ENCODE assay signal across 11 cellular contexts in the genomic region with DNA sequence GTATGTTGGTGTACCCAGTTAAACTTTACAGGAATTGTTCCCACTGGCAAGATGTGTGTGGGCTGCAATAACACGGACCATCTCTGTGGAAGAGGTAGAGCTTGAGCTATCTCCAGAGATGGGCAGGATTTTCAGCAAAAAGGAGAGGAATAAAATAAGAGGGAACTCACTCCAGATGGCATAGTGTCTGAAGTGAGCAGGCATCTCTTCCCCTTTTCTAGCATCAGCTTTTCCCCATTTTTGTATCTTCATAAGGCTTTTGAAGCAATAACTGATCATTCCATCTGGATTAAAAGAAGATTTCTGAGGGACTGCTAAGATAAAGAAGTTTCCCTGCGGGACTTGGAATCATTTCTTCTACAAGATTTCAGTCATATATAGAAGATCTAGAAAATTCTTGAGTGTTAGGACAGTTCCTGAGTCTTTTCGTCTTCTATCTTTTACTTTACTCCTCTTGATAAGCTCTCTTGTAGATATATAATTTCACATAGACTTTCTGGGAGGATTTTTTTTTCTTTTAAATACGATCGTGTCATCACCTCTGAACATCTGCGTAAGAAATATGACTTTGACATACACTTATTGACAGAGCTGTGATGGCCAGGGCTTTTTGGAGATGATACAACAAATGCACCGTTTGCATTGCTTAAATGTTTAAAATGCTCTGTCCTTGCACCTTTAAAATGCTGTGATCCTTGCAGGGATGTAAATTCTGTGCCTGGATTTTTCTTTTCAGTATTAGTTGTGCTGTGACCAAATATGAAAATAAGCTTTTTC. TPM values are rescaled to one million over a fixed set of nuclear protein-coding genes. Genes with fewer than 3 reads are reported as not detected.
DNase-seq lines count a peak whose midpoint lies in the region; ATAC-seq and TF ChIP-seq lines count a peak whose summit lies in the region.
"Had no signal": no experiment of that assay in that cellular context is flagged by ENCODE, and none has a peak within 500 bp of the region (broad histone marks: within the 10 kb centered on the region; RNA-seq: fewer than 3 reads in every experiment).

No MANE protein-coding gene starts in this region.

- peaks cover 0 to 59% of the 10 kb centered on the region in 2 donors for H3K4me1 ChIP-seq in right atrium auricular region
- peaks cover 7% of the 10 kb centered on the region for H3K4me1 ChIP-seq in mesodermal cell (ENCODE audit: control insufficient read depth, insufficient read depth, low read length, poor library complexity, severe bottlenecking)
- peaks cover 6 to 33% of the 10 kb centered on the region in 2 donors for H3K4me1 ChIP-seq in neuronal stem cell (ENCODE audit: control insufficient read depth in 2 of 2, insufficient read depth in 1 of 2, low read depth in 1 of 2, low read length in 2 of 2)
- H3K4me1 ChIP-seq in thyroid gland: peaks cover 30 to 31% of the 10 kb centered on the region in 2 donors

- in situ Hi-C loops in astrocyte of the spinal cord (cut with HindIII; ENCODE audit: low sequenced_read_pairs): no loop called here

- no peak overlapping the region for H4K91ac ChIP-seq in neuronal stem cell (ENCODE audit: low read depth, low read length, poor library complexity)

- DNase-seq in right atrium auricular region (ENCODE audit: low spot score) (no peak), left cardiac atrium (no peak), astrocyte of the spinal cord (ENCODE audit: low read depth, low spot score) (no peak), neuronal stem cell (ENCODE audit: low spot score) (no peak), thyroid gland (no peak), left colon (no peak), NCI-H1694 treated with DMSO at 0.1 percent for 48 hours (lab: John Stamatoyannopoulos, UW) (no peak)
- DNase-seq: GDM1, nucleus accumbens had no signal

- WGBS in mesodermal cell (ENCODE audit: insufficient coverage in 2 of 2), 2 experiments: 55 to 64% methylated on average over 1 to 3 of the region's 7 CpGs
- WGBS in neuronal stem cell (ENCODE audit: extremely low coverage in 2 of 2, insufficient read length in 2 of 2, insufficient replicate concordance in 1 of 2), 2 donors: no CpG with 5 or more reads among the region's 7 CpGs
- WGBS in thyroid gland, 2 donors: 78% methylated on average over 7 of the region's 7 CpGs

- no peak overlapping the region for H4K8ac ChIP-seq in neuronal stem cell (ENCODE audit: low read depth, low read length)

- no peak for TF ChIP-seq CTCF in right atrium auricular region (IDR thresholded peaks at IDR 0.05)
- no peak for TF ChIP-seq CTCF in astrocyte of the spinal cord (IDR thresholded peaks at IDR 0.05; ENCODE audit: low read depth, low read length)
- no peak for TF ChIP-seq CTCF in thyroid gland (IDR thresholded peaks at IDR 0.05)

- intact Hi-C loops in left cardiac atrium (cut with DNase I): loop anchor here in 1 of 2 donors (10.0 kb wide), 1 partner anchor 86 kb away; a partner anchor contains a TSS
- intact Hi-C loops in thyroid gland (cut with DNase I): no loop called here
- intact Hi-C loops in left colon (cut with DNase I, micrococcal nuclease): no loop called here

- H3K27ac ChIP-seq in right atrium auricular region: no peak overlapping the region
- H3K27ac ChIP-seq in mesodermal cell (ENCODE audit: low read depth, low read length, severe bottlenecking): no peak overlapping the region
- H3K27ac ChIP-seq in neuronal stem cell (replicated peaks; ENCODE audit: low read length): no peak overlapping the region
- no peak overlapping the region for H3K27ac ChIP-seq in thyroid gland

- ATAC-seq in left cardiac atrium (no peak), left colon (no peak)

- TF ChIP-seq POLR2A in thyroid gland (IDR thresholded peaks at IDR 0.05): no peak

- H2BK15ac ChIP-seq in neuronal stem cell (ENCODE audit: low read length): no peak overlapping the region

- H3K14ac ChIP-seq in neuronal stem cell (ENCODE audit: low read length): no peak overlapping the region

- H3K4me2 ChIP-seq in neuronal stem cell (ENCODE audit: insufficient read depth, low read length, poor library complexity, severe bottlenecking): no peak overlapping the region

- H3K36me3 ChIP-seq in right atrium auricular region: peaks cover 3% of the 10 kb centered on the region
- peaks cover 11% of the 10 kb centered on the region for H3K36me3 ChIP-seq in mesodermal cell (ENCODE audit: control insufficient read depth, insufficient read depth, low read length)
- peaks cover 0 to 21% of the 10 kb centered on the region in 2 donors for H3K36me3 ChIP-seq in neuronal stem cell (replicated peaks in 1 of 2; ENCODE audit: control insufficient read depth in 2 of 2, insufficient read depth in 2 of 2, low read length in 2 of 2)
- peaks cover 3% of the 10 kb centered on the region in 2 donors for H3K36me3 ChIP-seq in thyroid gland

- H3K4me3 ChIP-seq in right atrium auricular region (peak overlapping the region; percentile 84 to 87), astrocyte of the spinal cord (ENCODE audit: low read depth, low read length) (peak overlapping the region; percentile 69), mesodermal cell (ENCODE audit: extremely low read depth, insufficient read depth, low read length, poor library complexity, severe bottlenecking) (peak overlapping the region; percentile 73), neuronal stem cell (ENCODE audit: low read length in 2 of 2) (peak overlapping the region in 1 of 2 donors; percentile 80), thyroid gland (replicated peaks in 1 of 3) (peak overlapping the region in 1 of 3 donors; percentile 96)

- no peak overlapping the region for H2BK120ac ChIP-seq in neuronal stem cell (ENCODE audit: low read depth, low read length)

- no peak overlapping the region for H2BK12ac ChIP-seq in neuronal stem cell (ENCODE audit: low read length)

- no peak overlapping the region for H2BK5ac ChIP-seq in neuronal stem cell (ENCODE audit: low read length)

- H3K18ac ChIP-seq in neuronal stem cell (ENCODE audit: low read length): no peak overlapping the region

- H3K27me3 ChIP-seq in right atrium auricular region (no peaks in the 10 kb centered on the region), neuronal stem cell (ENCODE audit: control insufficient read depth in 3 of 3, insufficient read depth in 3 of 3, low read depth in 1 of 3, low read length in 3 of 3) (peaks cover 0 to 14% (median 0%) of the 10 kb centered on the region in 3 experiments), thyroid gland (no peaks in the 10 kb centered on the region)

- no peak overlapping the region for H3K9ac ChIP-seq in neuronal stem cell (ENCODE audit: low read depth, low read length, poor library complexity)

- H3K9me3 ChIP-seq in right atrium auricular region: no peaks in the 10 kb centered on the region
- H3K9me3 ChIP-seq in mesodermal cell (ENCODE audit: control insufficient read depth, low read length): no peaks in the 10 kb centered on the region
- no peaks in the 10 kb centered on the region for H3K9me3 ChIP-seq in neuronal stem cell (replicated peaks in 1 of 2; ENCODE audit: control insufficient read depth in 2 of 2, insufficient read depth in 1 of 2, low read depth in 1 of 2, low read length in 2 of 2)
- H3K9me3 ChIP-seq in thyroid gland: no peaks in the 10 kb centered on the region

- H3K4ac ChIP-seq in neuronal stem cell (ENCODE audit: low read length): no peak overlapping the region

- H3K79me1 ChIP-seq in neuronal stem cell (ENCODE audit: low read depth, low read length): peaks cover 6% of the 10 kb centered on the region

- H2AFZ ChIP-seq in neuronal stem cell (ENCODE audit: low read length): no peak overlapping the region

- no peak overlapping the region for H3K23ac ChIP-seq in neuronal stem cell (ENCODE audit: low read depth, low read length, poor library complexity)

- H2AK5ac ChIP-seq in neuronal stem cell (ENCODE audit: low read depth, low read length): no peak overlapping the region

RNA-seq across cellular contexts. Expression of a gene that starts 2.1 kb away (rescaled TPM):
- 10 to 100 TPM; 41.3 to 44.1 TPM for total RNA-seq in right atrium auricular region
- 10 to 100 TPM; 25.2 to 37.8 TPM for total RNA-seq in left cardiac atrium
- 58.5 TPM for polyA plus RNA-seq in mesodermal cell (2013, experiment 1 of 2)
- 44.8 TPM for polyA plus RNA-seq in mesodermal cell (2013, experiment 2 of 2)
- 19.4 TPM for polyA plus RNA-seq in neuronal stem cell (2013, experiment 1 of 2)
- polyA plus RNA-seq in neuronal stem cell (2013, experiment 2 of 2): 19.5 TPM
- total RNA-seq in thyroid gland: 100 to 1,000 TPM in 1 of 4 donors, 10 to 100 TPM in 3; 58.2 to 102 (median 79.9) TPM
- 10 to 100 TPM; 79.8 to 90.8 TPM for total RNA-seq in left colon

RNA-seq across cellular contexts. Expression of a gene that starts 47.0 kb away (rescaled TPM):
- total RNA-seq in right atrium auricular region (not detected), left cardiac atrium (not detected), thyroid gland (not detected), left colon (100 to 1,000 TPM; 125 to 255 TPM)
- not detected for polyA plus RNA-seq in mesodermal cell (2013, experiment 1 of 2)
- polyA plus RNA-seq in mesodermal cell (2013, experiment 2 of 2): not detected
- not detected for polyA plus RNA-seq in neuronal stem cell (2013, experiment 1 of 2)
- polyA plus RNA-seq in neuronal stem cell (2013, experiment 2 of 2): not detected
- total RNA-seq: HT1080 had no signal

Comparison
In these comparisons a context has a peak if more than half of its experiments do, and no peak if none do; other contexts are left out.
1. RNA of a gene that starts 47.0 kb away (total RNA-seq): 125 to 255 TPM in left colon; not detected in right atrium auricular region, not detected in left cardiac atrium and not detected in thyroid gland; every median in the first group is over 100 times any median in the second.